ENCODE assay signal across 22 cellular contexts in the genomic region with DNA sequence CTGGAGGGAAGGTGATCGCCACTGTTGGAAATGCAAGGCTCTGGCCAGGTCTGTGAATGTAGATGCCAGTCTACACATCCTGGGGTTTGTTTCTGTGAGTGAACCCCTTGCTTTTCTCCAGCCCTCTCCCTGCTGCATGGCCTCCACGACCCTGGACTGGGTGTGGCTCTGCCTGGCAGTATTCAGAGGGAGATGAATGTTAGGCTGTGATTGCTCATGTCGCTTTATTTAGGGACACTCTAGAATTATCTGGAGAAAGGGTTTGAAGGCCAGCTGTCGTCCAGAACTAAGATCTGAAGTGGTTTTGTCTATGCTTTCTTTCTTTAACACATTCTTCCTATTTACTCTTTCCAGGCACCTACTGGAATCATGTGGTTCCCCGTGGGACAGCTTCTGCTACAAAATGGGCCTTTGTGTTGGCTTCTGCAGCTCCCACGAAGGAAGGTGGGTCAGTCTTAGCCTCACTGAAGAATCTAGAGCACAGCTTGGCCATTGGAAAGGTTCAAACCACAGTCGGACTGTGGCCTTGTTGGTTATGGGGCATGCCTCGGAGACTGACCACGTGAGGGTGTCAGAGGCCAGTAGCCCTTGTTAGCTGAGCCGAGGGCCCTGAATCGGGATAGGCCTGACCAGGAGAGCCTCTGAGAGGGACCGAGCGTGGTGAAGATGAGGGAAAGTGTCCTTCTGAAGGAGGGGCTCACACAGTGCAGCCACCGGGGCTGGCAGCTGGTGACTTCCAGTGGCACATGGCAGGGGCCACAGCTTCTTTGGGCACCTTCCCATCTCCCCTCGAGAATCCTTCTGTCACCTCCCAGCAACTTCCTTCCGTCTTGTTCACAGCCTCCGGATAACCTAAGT. TPM values are rescaled to one million over a fixed set of nuclear protein-coding genes. Genes with fewer than 3 reads are reported as not detected.
DNase-seq lines count a peak whose midpoint lies in the region; ATAC-seq, FAIRE-seq and TF ChIP-seq lines count a peak whose summit lies in the region.
"Had no signal": no experiment of that assay in that cellular context is flagged by ENCODE, and none has a peak within 500 bp of the region (broad histone marks: within the 10 kb centered on the region; RNA-seq: fewer than 3 reads in every experiment).

No MANE protein-coding gene starts in this region.

- no peaks in the 10 kb centered on the region for H3K79me1 ChIP-seq in H1 (ENCODE audit: low read depth, low read length)

- H3K36me3 ChIP-seq in H1 (ENCODE audit: control insufficient read depth in 2 of 4, insufficient read depth in 4 of 4, low read length in 3 of 4): peaks cover 4 to 22% (median 8%) of the 10 kb centered on the region in 4 experiments; a peak in 6 of 8 replicates

- H4K20me1 ChIP-seq in H1 (replicated peaks in 1 of 2; ENCODE audit: control insufficient read depth in 1 of 2, insufficient read depth in 2 of 2, low read length in 2 of 2): peaks cover 0 to 2% of the 10 kb centered on the region in 2 experiments

- ATAC-seq in GM19023 (IDR thresholded peaks at IDR 0.05; ENCODE audit: unreplicated experiment): no peak
- no peak for ATAC-seq in GM21447 (IDR thresholded peaks at IDR 0.05; ENCODE audit: unreplicated experiment)

- no peak overlapping the region for H2BK20ac ChIP-seq in H1 (ENCODE audit: low read length)

- H3K9me3 ChIP-seq in H1 (ENCODE audit: insufficient read depth in 2 of 2, low read depth in 1 of 2, low read length in 1 of 2): no peaks in the 10 kb centered on the region
- H3K9me3 ChIP-seq: BE2C had no signal

- TF ChIP-seq CTCF in H1 (IDR thresholded peaks at IDR 0.05; ENCODE audit: control extremely low read depth in 1 of 3, insufficient read depth in 1 of 3, low read depth in 1 of 3, low read length in 3 of 3): no peak

- H3K4me3 Mint-ChIP-seq in activated naive CD4-positive, alpha-beta T cell treated with anti-CD3 and anti-CD28 coated beads, Interleukin-2, amount 50 U/mL, for 24 hours: no peak overlapping the region
- H3K4me3 Mint-ChIP-seq: CD4-positive, alpha-beta T cell had no signal

- no peaks in the 10 kb centered on the region for H3K27me3 ChIP-seq in H1 (replicated peaks in 1 of 4; ENCODE audit: control insufficient read depth in 3 of 4, extremely low read depth in 1 of 4, insufficient read depth in 3 of 4, low read length in 3 of 4)
- H3K27me3 ChIP-seq: BE2C had no signal

- no peak overlapping the region for H3K23ac ChIP-seq in H1 (ENCODE audit: insufficient read length)

- H2BK5ac ChIP-seq in H1 (ENCODE audit: low read depth, low read length): no peak overlapping the region

- peak overlapping the region; percentile 30; the same call in 1 of the 2 replicates for H3K27ac ChIP-seq in H1 (ENCODE audit: low read depth, low read length)
- H3K27ac ChIP-seq in substantia nigra (ENCODE audit: low read depth, low read length, poor library complexity, severe bottlenecking): peak overlapping the region; percentile 72
- H3K27ac ChIP-seq: 22Rv1 had no signal

- H3K4me3 ChIP-seq in H1 (ENCODE audit: extremely low read depth in 1 of 4, insufficient read depth in 2 of 4, low read depth in 3 of 4, low read length in 4 of 4): no peak overlapping the region

- no peak for FAIRE-seq in H1 (lab: Jason Lieb, UNC)
- FAIRE-seq: GM19239 had no signal

- H3K18ac ChIP-seq in H1 (ENCODE audit: extremely low read depth, low read length): no peak overlapping the region

- no peak overlapping the region for H2BK15ac ChIP-seq in H1 (ENCODE audit: low read length)

- H3K56ac ChIP-seq in H1 (replicated peaks; ENCODE audit: insufficient read length, low read depth, low read length): no peak overlapping the region

- H3K14ac ChIP-seq in H1 (ENCODE audit: insufficient read length): no peak overlapping the region

- no peaks in the 10 kb centered on the region for H3K79me2 ChIP-seq in H1 (ENCODE audit: control insufficient read depth in 1 of 2, insufficient read depth in 2 of 2, low read length in 2 of 2)

- no peak for TF ChIP-seq POLR2A in H1 (IDR thresholded peaks at IDR 0.05; ENCODE audit: control extremely low read depth in 1 of 2, low read depth in 2 of 2, low read length in 2 of 2)

- H4K5ac ChIP-seq in H1 (ENCODE audit: insufficient read length, low read depth, low read length): no peak overlapping the region

- H4K91ac ChIP-seq in H1 (replicated peaks; ENCODE audit: insufficient read length, low read length): no peak overlapping the region

- no peak overlapping the region for H4K8ac ChIP-seq in H1 (ENCODE audit: extremely low read depth, insufficient read depth, low read length)

- H3K4me2 ChIP-seq in H1 (ENCODE audit: insufficient read depth in 1 of 2, low read depth in 2 of 2, low read length in 2 of 2): no peak overlapping the region

- no peaks in the 10 kb centered on the region for H3K23me2 ChIP-seq in H1 (ENCODE audit: low read depth, low read length)

- no peak for TF ChIP-seq RAD21 in H1 (IDR thresholded peaks at IDR 0.05 in 1 of 2, conservative IDR thresholded peaks at IDR 0.05 in 1 of 2; ENCODE audit: low read depth in 2 of 2, low read length in 2 of 2)

- peak overlapping the region; percentile 70 for H3K27ac Mint-ChIP-seq in activated naive CD4-positive, alpha-beta T cell treated with anti-CD3 and anti-CD28 coated beads, Interleukin-2, amount 50 U/mL, for 24 hours
- H3K27ac Mint-ChIP-seq: CD4-positive, alpha-beta T cell had no signal

- H2AFZ ChIP-seq in H1 (ENCODE audit: low read length): no peak overlapping the region

- DNase-seq in activated naive CD4-positive, alpha-beta T cell treated with Interleukin-2 at 50 U/mL for 16 hours: no peak
- no peak for DNase-seq in H1 (ENCODE audit: low read depth in 1 of 2, low spot score in 2 of 2)
- DNase-seq in myocyte (ENCODE audit: low read depth): peak; percentile 95
- DNase-seq in substantia nigra (lab: John Stamatoyannopoulos, UW): peak in 1 of 49 donors; percentile 43
- DNase-seq in posterior vena cava (ENCODE audit: low spot score): no peak
- DNase-seq: BE2C; Calu3; CD4-positive, alpha-beta T cell; DMS53; HCEC 1CT; KBM-7; MV-4-11; NCI-H1417; NCI-H187 treated with DMSO at 0.1 percent for 48 hours; NCI-H446; NK-92 treated with Interleukin-12 subunit alpha and Interleukin-12 subunit beta, amount 100 ng/mL, for 24 hours; RPMI8226 had no signal

- H3K4me1 ChIP-seq in H1 (replicated peaks in 1 of 4; ENCODE audit: control insufficient read depth in 3 of 4, insufficient read depth in 4 of 4, low read length in 3 of 4): no peaks in the 10 kb centered on the region
- H3K4me1 ChIP-seq: BE2C had no signal

- peaks cover 9% of the 10 kb centered on the region for H3K36me3 Mint-ChIP-seq in activated naive CD4-positive, alpha-beta T cell treated with anti-CD3 and anti-CD28 coated beads, Interleukin-2, amount 50 U/mL, for 24 hours

- no peak overlapping the region for H3K4ac ChIP-seq in H1 (replicated peaks; ENCODE audit: insufficient read length, low read depth, low read length)

- no peaks in the 10 kb centered on the region for H3K4me1 Mint-ChIP-seq in activated naive CD4-positive, alpha-beta T cell treated with anti-CD3 and anti-CD28 coated beads, Interleukin-2, amount 50 U/mL, for 24 hours

- intact Hi-C loops in posterior vena cava (cut with DNase I): no loop called here

- TF ChIP-seq EP300 in H1 (IDR thresholded peaks at IDR 0.05; ENCODE audit: borderline replicate concordance in 1 of 2, low read depth in 2 of 2, low read length in 2 of 2): no peak

- H2BK12ac ChIP-seq in H1 (ENCODE audit: low read depth, low read length): peak overlapping the region; percentile 50; the same call in 1 of the 2 replicates

- H3K27me3 Mint-ChIP-seq in activated naive CD4-positive, alpha-beta T cell treated with anti-CD3 and anti-CD28 coated beads, Interleukin-2, amount 50 U/mL, for 24 hours: no peaks in the 10 kb centered on the region
- H3K27me3 Mint-ChIP-seq: CD4-positive, alpha-beta T cell had no signal

- no peak overlapping the region for H3K9ac ChIP-seq in H1 (replicated peaks in 1 of 4; ENCODE audit: extremely low read depth in 1 of 4, low read depth in 3 of 4, low read length in 3 of 4)

- POLR2A ChIA-PET in H1 (lab: Charles Lee; ENCODE audit: partially characterized antibody): no interaction called here

- H2BK120ac ChIP-seq in H1 (replicated peaks; ENCODE audit: low read depth, low read length): no peak overlapping the region

- 90% methylated on average over 17 of the region's 17 CpGs; no CpG with 5 or more reads in 1 of the 2 experiments for WGBS in H1 (ENCODE audit: extremely low coverage in 1 of 2, insufficient coverage in 1 of 2, insufficient read length in 1 of 2, insufficient replicate concordance in 2 of 2, low coverage in 1 of 2, low lambda C conversion rate in 2 of 2, missing lambda C conversion rate in 1 of 2), 2 experiments

- no peaks in the 10 kb centered on the region for H3K9me3 Mint-ChIP-seq in activated naive CD4-positive, alpha-beta T cell treated with anti-CD3 and anti-CD28 coated beads, Interleukin-2, amount 50 U/mL, for 24 hours
- H3K9me3 Mint-ChIP-seq: CD4-positive, alpha-beta T cell had no signal

- H2AK5ac ChIP-seq in H1 (ENCODE audit: low read depth, low read length): no peak overlapping the region

- CTCF ChIA-PET in H1 (lab: Charles Lee; ENCODE audit: partially characterized antibody): interaction anchor here (0.9 to 1.4 kb wide), 4 partner anchors 12 to 73 kb away, joined by 3 to 7 read pairs (median 3); no protein-coding TSS in a partner anchor

TF ChIP-seq in H1, 55 proteins besides CTCF, POLR2A, EP300 and RAD21 (continues in another document):
- TF ChIP-seq TBP (IDR thresholded peaks at IDR 0.05; ENCODE audit: low read depth, low read length) (no peak), NANOG (IDR thresholded peaks at IDR 0.05; ENCODE audit: insufficient read depth, low read depth, low read length, poor library complexity, severe bottlenecking) (no peak), EZH2 (IDR thresholded peaks at IDR 0.05; ENCODE audit: low read depth, low read length, severe bottlenecking) (no peak), SIRT6 (IDR thresholded peaks at IDR 0.05; ENCODE audit: low read length) (no peak), CBX5 (IDR thresholded peaks at IDR 0.05; ENCODE audit: low read depth, low read length) (no peak), SP4 (IDR thresholded peaks at IDR 0.05; ENCODE audit: low read length) (no peak)

RNA-seq across cellular contexts. Expression of gene ANKRD9, which starts 59.1 kb away (rescaled TPM):
- 35.0 and 37.0 TPM in 2 replicates for total RNA-seq in H1 (2021; fragmentation: NEBNext Ultra II Directional; extraction: Animal tissue kit (Norgen Biotek cat#: 25700))
- 41.8 and 47.5 TPM in 2 replicates for polyA plus RNA-seq in H1 (2011; rRNA removed)
- 59.7 TPM for polyA plus RNA-seq in H1 (2011; cell fraction: cytosol; rRNA removed)
- 105 TPM for polyA plus RNA-seq in H1 (2011; cell fraction: nucleus; rRNA removed)
- 16.8 to 27.7 TPM (median 25.7 TPM) in 4 replicates for polyA plus RNA-seq in H1 (2012, experiment 1 of 2)
- 11.8 TPM for polyA plus RNA-seq in H1 (2012, experiment 2 of 2)
- 20.3 TPM for polyA plus RNA-seq in H1 (2013, experiment 1 of 2)
- 18.9 TPM for polyA plus RNA-seq in H1 (2013, experiment 2 of 2)
- 7.0 and 8.6 TPM in 2 replicates for polyA minus RNA-seq in H1 (2011; rRNA and poly(A)+ RNA removed)
- polyA minus RNA-seq in H1 (2011; cell fraction: cytosol; rRNA and poly(A)+ RNA removed): 22.1 TPM
- polyA minus RNA-seq in H1 (2011; cell fraction: nucleus; rRNA and poly(A)+ RNA removed): 26.5 TPM
- total RNA-seq in myocyte (101 and 113 TPM in 2 replicates), posterior vena cava (10 to 100 TPM; 14.0 TPM)
- 17.6 TPM for polyA plus RNA-seq in myocyte (2012)
